1 cellular context compared by ENCODE assay signal in the genomic region with DNA sequence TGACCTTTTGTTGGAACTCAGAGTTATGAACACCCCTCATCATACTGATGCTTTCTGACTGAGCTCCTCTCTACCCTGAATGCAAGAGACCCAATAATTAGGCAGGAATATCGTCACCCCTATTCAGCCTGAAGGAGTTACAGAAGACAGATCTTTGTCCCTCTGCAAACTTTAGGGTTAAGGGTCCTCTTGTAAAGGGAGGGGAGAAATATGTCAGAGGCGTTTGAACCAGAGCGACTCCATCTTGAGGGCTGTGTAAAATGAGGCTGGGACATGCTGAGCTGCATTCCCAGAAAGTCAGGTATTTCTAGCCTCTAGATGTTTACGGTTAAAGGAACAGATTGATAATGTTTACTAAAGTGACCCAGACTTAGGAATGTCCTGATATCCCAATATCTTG.
TF ChIP-seq lines count a peak whose summit lies in the region.

No MANE protein-coding gene starts in this region.

TF ChIP-seq in K562, 482 proteins besides CTCF, POLR2A, EP300 and RAD21 (continued from another document and continues in another):
- no peak for TF ChIP-seq MGA (IDR thresholded peaks at IDR 0.05)
- TF ChIP-seq SIN3B (IDR thresholded peaks at IDR 0.05; ENCODE audit: low read depth): no peak
- TF ChIP-seq, protein P1, sequence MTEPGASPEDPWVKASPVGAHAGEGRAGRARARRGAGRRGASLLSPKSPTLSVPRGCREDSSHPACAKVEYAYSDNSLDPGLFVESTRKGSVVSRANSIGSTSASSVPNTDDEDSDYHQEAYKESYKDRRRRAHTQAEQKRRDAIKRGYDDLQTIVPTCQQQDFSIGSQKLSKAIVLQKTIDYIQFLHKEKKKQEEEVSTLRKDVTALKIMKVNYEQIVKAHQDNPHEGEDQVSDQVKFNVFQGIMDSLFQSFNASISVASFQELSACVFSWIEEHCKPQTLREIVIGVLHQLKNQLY (CRISPR knock-in tag; conservative IDR thresholded peaks at IDR 0.05): no peak
- no peak for TF ChIP-seq ILF3 (IDR thresholded peaks at IDR 0.05; ENCODE audit: borderline replicate concordance)
- TF ChIP-seq, protein P2, sequence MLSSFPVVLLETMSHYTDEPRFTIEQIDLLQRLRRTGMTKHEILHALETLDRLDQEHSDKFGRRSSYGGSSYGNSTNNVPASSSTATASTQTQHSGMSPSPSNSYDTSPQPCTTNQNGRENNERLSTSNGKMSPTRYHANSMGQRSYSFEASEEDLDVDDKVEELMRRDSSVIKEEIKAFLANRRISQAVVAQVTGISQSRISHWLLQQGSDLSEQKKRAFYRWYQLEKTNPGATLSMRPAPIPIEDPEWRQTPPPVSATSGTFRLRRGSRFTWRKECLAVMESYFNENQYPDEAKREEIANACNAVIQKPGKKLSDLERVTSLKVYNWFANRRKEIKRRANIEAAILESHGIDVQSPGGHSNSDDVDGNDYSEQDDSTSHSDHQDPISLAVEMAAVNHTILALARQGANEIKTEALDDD (IDR thresholded peaks at IDR 0.05): no peak
- no peak for TF ChIP-seq JUN (IDR thresholded peaks at IDR 0.05; ENCODE audit: borderline replicate concordance, low read depth, low read length)
- TF ChIP-seq JUN (CRISPR knock-in tag; IDR thresholded peaks at IDR 0.05; ENCODE audit: borderline replicate concordance): no peak
- no peak for TF ChIP-seq KLF10 (CRISPR knock-in tag; IDR thresholded peaks at IDR 0.05)
- no peak for TF ChIP-seq ASH1L (IDR thresholded peaks at IDR 0.05; ENCODE audit: borderline replicate concordance, low read depth, partially characterized antibody)
- TF ChIP-seq, protein P3, sequence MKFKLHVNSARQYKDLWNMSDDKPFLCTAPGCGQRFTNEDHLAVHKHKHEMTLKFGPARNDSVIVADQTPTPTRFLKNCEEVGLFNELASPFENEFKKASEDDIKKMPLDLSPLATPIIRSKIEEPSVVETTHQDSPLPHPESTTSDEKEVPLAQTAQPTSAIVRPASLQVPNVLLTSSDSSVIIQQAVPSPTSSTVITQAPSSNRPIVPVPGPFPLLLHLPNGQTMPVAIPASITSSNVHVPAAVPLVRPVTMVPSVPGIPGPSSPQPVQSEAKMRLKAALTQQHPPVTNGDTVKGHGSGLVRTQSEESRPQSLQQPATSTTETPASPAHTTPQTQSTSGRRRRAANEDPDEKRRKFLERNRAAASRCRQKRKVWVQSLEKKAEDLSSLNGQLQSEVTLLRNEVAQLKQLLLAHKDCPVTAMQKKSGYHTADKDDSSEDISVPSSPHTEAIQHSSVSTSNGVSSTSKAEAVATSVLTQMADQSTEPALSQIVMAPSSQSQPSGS (CRISPR knock-in tag; IDR thresholded peaks at IDR 0.05): no peak
- no peak for TF ChIP-seq THAP7 (CRISPR knock-in tag; IDR thresholded peaks at IDR 0.05)
- no peak for TF ChIP-seq ARID3B (CRISPR knock-in tag; IDR thresholded peaks at IDR 0.05; ENCODE audit: borderline replicate concordance)
- TF ChIP-seq HDAC2 (IDR thresholded peaks at IDR 0.05): no peak
- TF ChIP-seq JUND (IDR thresholded peaks at IDR 0.05; ENCODE audit: borderline replicate concordance, low read depth, low read length): no peak
- peak; percentile 56; the same call in 2 of the 3 replicates for TF ChIP-seq JUND (tag; IDR thresholded peaks at IDR 0.05; ENCODE audit: borderline replicate concordance, low read depth, low read length)
- TF ChIP-seq MBD2 (IDR thresholded peaks at IDR 0.05; ENCODE audit: borderline replicate concordance, low read depth): no peak
- TF ChIP-seq, protein P4, sequence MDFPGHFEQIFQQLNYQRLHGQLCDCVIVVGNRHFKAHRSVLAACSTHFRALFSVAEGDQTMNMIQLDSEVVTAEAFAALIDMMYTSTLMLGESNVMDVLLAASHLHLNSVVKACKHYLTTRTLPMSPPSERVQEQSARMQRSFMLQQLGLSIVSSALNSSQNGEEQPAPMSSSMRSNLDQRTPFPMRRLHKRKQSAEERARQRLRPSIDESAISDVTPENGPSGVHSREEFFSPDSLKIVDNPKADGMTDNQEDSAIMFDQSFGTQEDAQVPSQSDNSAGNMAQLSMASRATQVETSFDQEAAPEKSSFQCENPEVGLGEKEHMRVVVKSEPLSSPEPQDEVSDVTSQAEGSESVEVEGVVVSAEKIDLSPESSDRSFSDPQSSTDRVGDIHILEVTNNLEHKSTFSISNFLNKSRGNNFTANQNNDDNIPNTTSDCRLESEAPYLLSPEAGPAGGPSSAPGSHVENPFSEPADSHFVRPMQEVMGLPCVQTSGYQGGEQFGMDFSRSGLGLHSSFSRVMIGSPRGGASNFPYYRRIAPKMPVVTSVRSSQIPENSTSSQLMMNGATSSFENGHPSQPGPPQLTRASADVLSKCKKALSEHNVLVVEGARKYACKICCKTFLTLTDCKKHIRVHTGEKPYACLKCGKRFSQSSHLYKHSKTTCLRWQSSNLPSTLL (IDR thresholded peaks at IDR 0.05): no peak
- no peak for TF ChIP-seq ZNF609 (CRISPR knock-in tag; IDR thresholded peaks at IDR 0.05; ENCODE audit: borderline replicate concordance)
- TF ChIP-seq YBX1 (IDR thresholded peaks at IDR 0.05): no peak
- TF ChIP-seq ZNF561 (CRISPR knock-in tag; conservative IDR thresholded peaks at IDR 0.05): peak; percentile 72; the same call in 1 of the 2 replicates
- no peak for TF ChIP-seq NUFIP1 (IDR thresholded peaks at IDR 0.05; ENCODE audit: partially characterized antibody)
- TF ChIP-seq HNRNPK (IDR thresholded peaks at IDR 0.05; ENCODE audit: low read depth, low read length, poor library complexity, severe bottlenecking): no peak
- no peak for TF ChIP-seq FOXA3 (CRISPR knock-in tag; conservative IDR thresholded peaks at IDR 0.05 in 1 of 2, IDR thresholded peaks at IDR 0.05 in 1 of 2)
- TF ChIP-seq TCFL5 (CRISPR knock-in tag; conservative IDR thresholded peaks at IDR 0.05): peak; percentile 94
- TF ChIP-seq MCM2 (IDR thresholded peaks at IDR 0.05; ENCODE audit: low read depth): no peak
- no peak for TF ChIP-seq ZEB2 (IDR thresholded peaks at IDR 0.05)
- TF ChIP-seq TEAD4 (IDR thresholded peaks at IDR 0.05; ENCODE audit: low read length): no peak
- no peak for TF ChIP-seq TEAD4 (CRISPR knock-in tag; IDR thresholded peaks at IDR 0.05; ENCODE audit: borderline replicate concordance)
- no peak for TF ChIP-seq TGIF2 (CRISPR knock-in tag; IDR thresholded peaks at IDR 0.05)
- peak; percentile 75; the same call in 1 of the 2 replicates for TF ChIP-seq PYGO2 (tag; IDR thresholded peaks at IDR 0.05)
- no peak for TF ChIP-seq ZNF282 (CRISPR knock-in tag; IDR thresholded peaks at IDR 0.05)
- TF ChIP-seq PHB2 (IDR thresholded peaks at IDR 0.05; ENCODE audit: low read depth): no peak
